ENCODE assay signal across 21 cellular contexts in the genomic region with DNA sequence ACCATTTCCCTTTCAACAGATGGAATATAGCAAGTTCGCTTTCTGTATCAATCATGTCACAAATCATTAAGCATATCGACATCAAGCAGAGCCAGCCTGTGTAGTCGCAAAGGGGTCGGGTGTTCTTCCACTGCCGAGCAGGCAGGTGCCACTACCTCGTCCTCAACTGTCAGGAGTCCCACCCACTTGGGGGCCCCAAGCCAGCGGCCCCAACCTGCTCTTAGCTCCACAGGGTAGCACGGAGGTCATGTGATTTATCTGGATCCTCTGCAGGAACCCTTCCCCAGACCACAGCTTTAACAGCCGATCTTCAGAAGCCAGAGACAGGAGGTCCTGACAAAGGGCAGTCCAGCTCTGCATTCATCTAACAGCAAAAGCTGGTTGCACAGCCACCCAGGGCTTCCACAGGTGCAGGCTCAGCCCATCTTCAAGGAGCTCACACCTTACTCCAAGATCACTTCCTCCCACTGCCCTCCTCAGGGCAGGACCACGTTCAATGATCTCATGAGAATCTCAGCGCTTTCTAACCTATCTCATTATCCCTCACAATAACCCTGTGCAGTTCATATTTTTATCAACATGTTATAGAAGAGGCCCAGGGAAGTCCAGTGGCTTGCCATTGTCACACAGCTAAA.
A peak's percentile ranks its signal among the peaks of the same experiment; 100 is the strongest.
DNase-seq lines count a peak whose midpoint lies in the region; ATAC-seq, FAIRE-seq and TF ChIP-seq lines count a peak whose summit lies in the region.
"Had no signal": no experiment of that assay in that cellular context is flagged by ENCODE, and none has a peak within 500 bp of the region (broad histone marks: within the 10 kb centered on the region; RNA-seq: fewer than 3 reads in every experiment).

No MANE protein-coding gene starts in this region.

- peak; percentile 28 for FAIRE-seq in bronchial epithelial cell (lab: Jason Lieb, UNC)
- FAIRE-seq: D721Med had no signal

- H3K27me3 Mint-ChIP-seq in neural progenitor cell (ENCODE audit: insufficient read depth, low read depth) = peaks cover 3% of the 10 kb centered on the region

- no peaks in the 10 kb centered on the region for H3K79me2 ChIP-seq in neural progenitor cell (ENCODE audit: low read depth)

- peaks cover 24% of the 10 kb centered on the region for H3F3A ChIP-seq in neural progenitor cell (ENCODE audit: low read depth)

- 60 to 63% methylated on average over 11 of the region's 11 CpGs for WGBS in heart right ventricle, 2 donors

- no peak overlapping the region for H2AFZ ChIP-seq in neural progenitor cell (replicated peaks)

- H3K4me3 Mint-ChIP-seq in neural progenitor cell = no peak overlapping the region

- no peak for ATAC-seq in heart right ventricle
- ATAC-seq: HCT116, Panc1 had no signal

- H3K9me3 ChIP-seq in right atrium auricular region = no peaks in the 10 kb centered on the region
- no peaks in the 10 kb centered on the region for H3K9me3 ChIP-seq in heart right ventricle
- H3K9me3 ChIP-seq in neural progenitor cell (ENCODE audit: low read depth) = no peaks in the 10 kb centered on the region
- H3K9me3 ChIP-seq: SJCRH30 had no signal

- H3K36me3 Mint-ChIP-seq in neural progenitor cell = no peaks in the 10 kb centered on the region

- no peak overlapping the region for H3K9ac ChIP-seq in neural progenitor cell

- peak; percentile 53 for DNase-seq in right atrium auricular region (ENCODE audit: low spot score)
- DNase-seq in heart right ventricle = no peak
- DNase-seq in bronchial epithelial cell (ENCODE audit: low read depth) = no peak
- no peak for DNase-seq in neural progenitor cell (ENCODE audit: low spot score)
- no peak for DNase-seq in stimulated activated CD8-positive, alpha-beta memory T cell treated with anti-CD3 and anti-CD28 coated beads, Interleukin-4, amount 100 ng/mL, for 48 hours
- no peak for DNase-seq in midbrain (lab: John Stamatoyannopoulos, UW)
- no peak for DNase-seq in activated naive CD4-positive, alpha-beta T cell treated with anti-CD3 and anti-CD28 coated beads, Interleukin-2, amount 50 U/mL, for 16 hours
- DNase-seq: ACHN, DND-41, Kasumi-1, MM.1S, NCI-H1105 treated with DMSO at 0.1 percent for 48 hours, NCI-H1694, NCI-H2081 treated with DMSO at 0.1 percent for 48 hours, NCI-H2227 treated with DMSO at 0.1 percent for 48 hours, NCI-H524 treated with DMSO at 0.1 percent for 48 hours, SJCRH30 had no signal

- H3K27ac ChIP-seq in right atrium auricular region (no peak overlapping the region), heart right ventricle (no peak overlapping the region), neural progenitor cell (no peak overlapping the region)
- H3K27ac ChIP-seq: C4-2B, SJCRH30 had no signal

- H3K27me3 ChIP-seq in right atrium auricular region (peaks cover 0 to 2% of the 10 kb centered on the region in 2 donors), heart right ventricle (peaks cover 0 to 70% (median 24%) of the 10 kb centered on the region in 7 donors), bronchial epithelial cell (ENCODE audit: control insufficient read depth, insufficient read depth, low read length) (peaks cover 2% of the 10 kb centered on the region), neural progenitor cell (no peaks in the 10 kb centered on the region)
- H3K27me3 ChIP-seq: SJCRH30 had no signal

- H3K4me2 ChIP-seq in neural progenitor cell = no peak overlapping the region

- H3K4me1 ChIP-seq in right atrium auricular region (no peaks in the 10 kb centered on the region), heart right ventricle (peaks cover 0 to under 1% (median 0%) of the 10 kb centered on the region in 9 donors), neural progenitor cell (peaks cover 45% of the 10 kb centered on the region)
- H3K4me1 ChIP-seq: SJCRH30 had no signal

- H3K4me1 Mint-ChIP-seq in neural progenitor cell = peaks cover 49% of the 10 kb centered on the region

- H3K9me3 Mint-ChIP-seq in neural progenitor cell = peaks cover 3% of the 10 kb centered on the region

- intact Hi-C loops in heart right ventricle (cut with DNase I) = no loop called here

- no peak for TF ChIP-seq CTCF in right atrium auricular region (IDR thresholded peaks at IDR 0.05)
- no peak for TF ChIP-seq CTCF in heart right ventricle (IDR thresholded peaks at IDR 0.05)
- TF ChIP-seq CTCF in bronchial epithelial cell (IDR thresholded peaks at IDR 0.05; ENCODE audit: insufficient read depth, low read length, severe bottlenecking) = no peak
- no peak for TF ChIP-seq CTCF in neural progenitor cell (IDR thresholded peaks at IDR 0.05)

- no peaks in the 10 kb centered on the region for H4K20me1 ChIP-seq in neural progenitor cell (ENCODE audit: low read depth)

- peak overlapping the region; percentile 31 for H3K27ac Mint-ChIP-seq in neural progenitor cell

- H3K4me3 ChIP-seq in right atrium auricular region = no peak overlapping the region
- no peak overlapping the region for H3K4me3 ChIP-seq in heart right ventricle
- H3K4me3 ChIP-seq in bronchial epithelial cell (ENCODE audit: low read depth, low read length) = no peak overlapping the region
- H3K4me3 ChIP-seq in neural progenitor cell = no peak overlapping the region
- H3K4me3 ChIP-seq: SJCRH30 had no signal

- H3K36me3 ChIP-seq in right atrium auricular region (no peaks in the 10 kb centered on the region), heart right ventricle (no peaks in the 10 kb centered on the region), bronchial epithelial cell (ENCODE audit: control insufficient read depth, insufficient read depth, low read length) (no peaks in the 10 kb centered on the region), neural progenitor cell (no peaks in the 10 kb centered on the region)
- H3K36me3 ChIP-seq: SJCRH30 had no signal
